32 cellular contexts compared by ENCODE assay signal in the genomic region with DNA sequence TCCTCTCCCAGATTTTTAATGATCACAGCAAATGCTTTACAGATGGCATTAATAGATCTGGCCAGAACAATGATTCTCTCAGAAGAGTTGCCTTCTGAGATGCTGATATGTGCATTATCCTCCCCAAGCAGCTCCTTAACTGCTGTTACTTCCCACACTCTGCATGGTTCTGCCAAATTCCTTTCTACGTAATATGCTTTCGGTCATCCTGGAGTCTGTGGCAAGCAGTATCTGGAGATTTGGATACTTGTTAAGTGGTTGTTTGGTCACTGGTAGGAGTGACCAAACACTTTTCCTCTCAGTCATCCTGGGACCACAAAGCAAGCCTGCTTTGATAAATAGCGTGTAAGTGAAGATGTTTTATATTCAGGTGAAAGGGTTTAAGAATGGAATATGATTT.
DNase-seq lines count a peak whose midpoint lies in the region; ATAC-seq, FAIRE-seq and TF ChIP-seq lines count a peak whose summit lies in the region.
"Had no signal": no experiment of that assay in that cellular context is flagged by ENCODE, and none has a peak within 500 bp of the region (broad histone marks: within the 10 kb centered on the region; RNA-seq: fewer than 3 reads in every experiment).

No MANE protein-coding gene starts in this region.

- no peak for TF ChIP-seq CTCF in IMR-90 (conservative IDR thresholded peaks at IDR 0.05; ENCODE audit: low read depth, low read length)
- no peak for TF ChIP-seq CTCF in brain microvascular endothelial cell (IDR thresholded peaks at IDR 0.05; ENCODE audit: low read depth, low read length, missing control alignments)

- CTCF ChIA-PET in IMR-90 (lab: Yijun Ruan, JAX), result no interaction called here

- intact Hi-C loops in IMR-90 (cut with micrococcal nuclease) (no loop called here), left colon (cut with DNase I, micrococcal nuclease) (no loop called here)

- no peaks in the 10 kb centered on the region; the same call in 1 of the 2 replicates for H3K4me1 ChIP-seq in IMR-90 (ENCODE audit: control insufficient read depth, insufficient read depth, low read length)
- H3K4me1 ChIP-seq: HAP-1, left ventricle myocardium inferior, vagina had no signal

- no peak for FAIRE-seq in GM12892 (lab: Jason Lieb, UNC)
- FAIRE-seq: frontal cortex, GM12878 had no signal

- no peak overlapping the region for H2BK5ac ChIP-seq in IMR-90 (ENCODE audit: low read depth, low read length, poor library complexity, severe bottlenecking)

- TF ChIP-seq POLR2A in IMR-90 (IDR thresholded peaks at IDR 0.05; ENCODE audit: low read depth, low read length) (no peak), GM12892 (IDR thresholded peaks at IDR 0.05; ENCODE audit: low read depth, low read length) (no peak)

- H3K56ac ChIP-seq in IMR-90 (ENCODE audit: extremely low read depth, insufficient read depth, low read length), result no peak overlapping the region

- no peak overlapping the region for H4K8ac ChIP-seq in IMR-90 (ENCODE audit: low read depth in 2 of 2, low read length in 2 of 2)

- H2AK9ac ChIP-seq in IMR-90 (replicated peaks; ENCODE audit: low read depth, low read length, poor library complexity), result no peak overlapping the region

- BruUV-seq in IMR-90 (replicated peaks; lab: Mats Ljungman, UMichigan), result no TSS peak

- no peak overlapping the region for H2BK120ac ChIP-seq in IMR-90 (ENCODE audit: low read depth, low read length)

- H3K27me3 ChIP-seq in IMR-90 (ENCODE audit: control insufficient read depth, insufficient read depth, low read length), result no peaks in the 10 kb centered on the region
- H3K27me3 ChIP-seq in brain microvascular endothelial cell (replicated peaks), result no peaks in the 10 kb centered on the region
- H3K27me3 ChIP-seq: hepatocyte, vagina had no signal

- no peak overlapping the region for H2BK20ac ChIP-seq in IMR-90 (ENCODE audit: low read depth, low read length)

- no peak overlapping the region for H3K9ac ChIP-seq in IMR-90 (ENCODE audit: low read depth, low read length)
- H3K9ac ChIP-seq: SK-N-SH had no signal

- H3K36me3 ChIP-seq in IMR-90 (ENCODE audit: control insufficient read depth, insufficient read depth, low read length) (no peaks in the 10 kb centered on the region), brain microvascular endothelial cell (replicated peaks) (no peaks in the 10 kb centered on the region)
- H3K36me3 ChIP-seq: HAP-1, left ventricle myocardium inferior, vagina, WERI-Rb-1 had no signal

- no peak overlapping the region for H3K4me3 ChIP-seq in IMR-90 (ENCODE audit: insufficient read depth, low read depth, low read length)
- H3K4me3 ChIP-seq in brain microvascular endothelial cell (ENCODE audit: low read depth, low read length), result no peak overlapping the region
- H3K4me3 ChIP-seq: GM12878, HAP-1, hepatocyte, left ventricle myocardium inferior, vagina had no signal

- POLR2A ChIA-PET in IMR-90 (lab: Charles Lee; ENCODE audit: unreplicated experiment), result no interaction called here

- H4K91ac ChIP-seq in IMR-90 (ENCODE audit: insufficient read depth, low read depth, low read length), result no peak overlapping the region

- H3K4ac ChIP-seq in IMR-90 (ENCODE audit: low read depth, low read length), result no peak overlapping the region

- H3K14ac ChIP-seq in IMR-90 (replicated peaks; ENCODE audit: low read depth, low read length), result no peak overlapping the region; the same call in 1 of the 2 replicates

- no peak overlapping the region for H2AFZ ChIP-seq in IMR-90 (replicated peaks; ENCODE audit: low read length, poor library complexity)
- H2AFZ ChIP-seq: hepatocyte had no signal

- H3K27ac ChIP-seq in IMR-90 (ENCODE audit: insufficient read depth, low read length) (no peak overlapping the region), brain microvascular endothelial cell (no peak overlapping the region)
- H3K27ac ChIP-seq: hepatocyte, left ventricle myocardium inferior, vagina, WERI-Rb-1 had no signal

- no peak overlapping the region for H3K18ac ChIP-seq in IMR-90 (ENCODE audit: low read depth, low read length)

- no peaks in the 10 kb centered on the region for H3K9me1 ChIP-seq in IMR-90 (ENCODE audit: insufficient read depth, low read length)

- H2AK5ac ChIP-seq in IMR-90 (ENCODE audit: low read depth, low read length), result no peak overlapping the region

- ATAC-seq in IMR-90 (ENCODE audit: low read depth) (peak; percentile 46; the same call in 1 of the 2 replicates), left colon (no peak)
- ATAC-seq: activated CD8-positive, alpha-beta memory T cell treated with anti-CD3 and anti-CD28 coated beads, Interleukin-2, amount 10 ng/mL, durations not matched to agents 7 days and 5 days; activated T-cell treated with anti-CD3 and anti-CD28 coated beads, Interleukin-2, amount 50 U/mL, for 72 hours; GM12878; naive thymus-derived CD4-positive, alpha-beta T cell; stimulated activated naive B cell treated with anti-CD40 and anti-IgM and Interleukin-4, amounts not matched to agents 10 μg/mL and 1 μg/mL and 100 μg/mL, for 72 hours had no signal

- H2BK15ac ChIP-seq in IMR-90 (ENCODE audit: low read depth, low read length), result no peak overlapping the region

- in situ Hi-C loops in IMR-90 (cut with MboI; ENCODE audit: low sequenced_read_pairs), result no loop called here
- in situ Hi-C loops in brain microvascular endothelial cell (cut with HindIII; ENCODE audit: low pct_ligation_motif_present, low sequenced_read_pairs), result no loop called here

- DNase-seq in AG20443 (ENCODE audit: low spot score), result peak; percentile 74
- peak; percentile 75 for DNase-seq in IMR-90
- peak; percentile 55 for DNase-seq in brain microvascular endothelial cell
- peak; percentile 23 for DNase-seq in kidney tubule cell (ENCODE audit: low spot score)
- no peak for DNase-seq in GM12892 (ENCODE audit: insufficient read length)
- no peak for DNase-seq in left colon
- no peak for DNase-seq in GM19238 (ENCODE audit: insufficient read length, low spot score)
- DNase-seq in activated CD4-positive, alpha-beta T cell treated with anti-CD3 and anti-CD28 coated beads for 48 hours, result no peak
- DNase-seq: ACHN; activated CD4-positive, alpha-beta T cell treated with anti-CD3 and anti-CD28 coated beads, Interleukin-2, amount 50 U/mL, for 1 hour; activated CD8-positive, alpha-beta memory T cell treated with anti-CD3 and anti-CD28 coated beads, Interleukin-2, amount 10 ng/mL, durations not matched to agents 7 days and 5 days; activated naive CD4-positive, alpha-beta T cell treated with anti-CD3 and anti-CD28 coated beads for 36 hours; activated T-cell treated with anti-CD3 and anti-CD28 coated beads, Interleukin-2, amount 50 U/mL, for 72 hours; aorta; CD4-positive, alpha-beta memory T cell; cerebellar nuclear complex; GF-D8; left ventricle myocardium inferior; naive thymus-derived CD4-positive, alpha-beta T cell; NCI-H1092 treated with DMSO at 0.1 percent for 48 hours; NCI-H1930; NCI-H774; SK-N-SH; stimulated activated CD4-positive, alpha-beta T cell treated with anti-CD3 and anti-CD28 coated beads, Interleukin-12 subunit alpha, Interleukin-12 subunit beta, amount 100 ng/mL, for 4 hours; stimulated activated CD4-positive, alpha-beta T cell treated with anti-CD3 and anti-CD28 coated beads, Interleukin-4, amount 100 ng/mL, for 24 hours; stimulated activated naive B cell treated with anti-CD40 and anti-IgM and Interleukin-4, amounts not matched to agents 10 μg/mL and 1 μg/mL and 100 μg/mL, for 72 hours; WERI-Rb-1 had no signal

- no peak overlapping the region for H3K4me2 ChIP-seq in IMR-90 (ENCODE audit: low read depth, low read length)
- H3K4me2 ChIP-seq: hepatocyte, SK-N-SH had no signal

- H3K23ac ChIP-seq in IMR-90 (ENCODE audit: low read depth, low read length), result no peak overlapping the region

- no peaks in the 10 kb centered on the region for H3K79me1 ChIP-seq in IMR-90 (ENCODE audit: low read depth in 1 of 2, low read length in 2 of 2)

- TF ChIP-seq RAD21 in IMR-90 (IDR thresholded peaks at IDR 0.05; ENCODE audit: low read length), result no peak

- no peak overlapping the region for H4K5ac ChIP-seq in IMR-90 (ENCODE audit: low read depth, low read length)

- no peaks in the 10 kb centered on the region for H3K9me3 ChIP-seq in IMR-90 (ENCODE audit: control insufficient read depth, insufficient read depth, low read length)
- H3K9me3 ChIP-seq: HAP-1, left ventricle myocardium inferior, SK-N-SH, vagina had no signal

- no CpG with 5 or more reads among the region's 3 CpGs for WGBS in IMR-90 (ENCODE audit: extremely low coverage in 2 of 2, insufficient read length in 1 of 2), 2 experiments

- H4K20me1 ChIP-seq in IMR-90 (ENCODE audit: insufficient read depth, low read length), result no peaks in the 10 kb centered on the region

- dilution Hi-C loops in IMR-90 (cut with HindIII; ENCODE audit: low sequenced_read_pairs, unreplicated experiment), result no loop called here

TF ChIP-seq in IMR-90, 13 proteins besides CTCF, POLR2A, EP300 and RAD21 (continues in another document):
- TF ChIP-seq SMC3 (IDR thresholded peaks at IDR 0.05; ENCODE audit: low read depth, low read length) (no peak), BHLHE40 (IDR thresholded peaks at IDR 0.05; ENCODE audit: low read depth, low read length) (no peak), FOS (IDR thresholded peaks at IDR 0.05; ENCODE audit: low read depth, low read length) (no peak), NFE2L2 (IDR thresholded peaks at IDR 0.05; ENCODE audit: low read depth, low read length) (no peak), CEBPB (IDR thresholded peaks at IDR 0.05; ENCODE audit: low read depth, low read length) (no peak), CHD1 (IDR thresholded peaks at IDR 0.05; ENCODE audit: low read depth, low read length) (no peak), MAFK (IDR thresholded peaks at IDR 0.05; ENCODE audit: low read depth, low read length) (no peak), MXI1 (IDR thresholded peaks at IDR 0.05; ENCODE audit: borderline replicate concordance, low read depth, low read length) (no peak), RCOR1 (IDR thresholded peaks at IDR 0.05; ENCODE audit: insufficient replicate concordance, low read length) (no peak), RFX5 (IDR thresholded peaks at IDR 0.05; ENCODE audit: low read depth, low read length) (no peak)
- TF ChIP-seq, protein P1, sequence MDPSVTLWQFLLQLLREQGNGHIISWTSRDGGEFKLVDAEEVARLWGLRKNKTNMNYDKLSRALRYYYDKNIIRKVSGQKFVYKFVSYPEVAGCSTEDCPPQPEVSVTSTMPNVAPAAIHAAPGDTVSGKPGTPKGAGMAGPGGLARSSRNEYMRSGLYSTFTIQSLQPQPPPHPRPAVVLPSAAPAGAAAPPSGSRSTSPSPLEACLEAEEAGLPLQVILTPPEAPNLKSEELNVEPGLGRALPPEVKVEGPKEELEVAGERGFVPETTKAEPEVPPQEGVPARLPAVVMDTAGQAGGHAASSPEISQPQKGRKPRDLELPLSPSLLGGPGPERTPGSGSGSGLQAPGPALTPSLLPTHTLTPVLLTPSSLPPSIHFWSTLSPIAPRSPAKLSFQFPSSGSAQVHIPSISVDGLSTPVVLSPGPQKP (IDR thresholded peaks at IDR 0.05; ENCODE audit: borderline replicate concordance, low read depth, low read length), result no peak

Comparison
In these comparisons a context has a peak if more than half of its experiments do, and no peak if none do; other contexts are left out.
1. DNase-seq: peak in AG20443 (single experiment), IMR-90 (single experiment), brain microvascular endothelial cell (single experiment) and kidney tubule cell (single experiment); none in GM12892 (single experiment), left colon (0 of 2), GM19238 (single experiment) and activated CD4-positive, alpha-beta T cell treated with anti-CD3 and anti-CD28 coated beads for 48 hours (single experiment).